Comparison of ENCODE assay signal across 19 cellular contexts in the genomic region with DNA sequence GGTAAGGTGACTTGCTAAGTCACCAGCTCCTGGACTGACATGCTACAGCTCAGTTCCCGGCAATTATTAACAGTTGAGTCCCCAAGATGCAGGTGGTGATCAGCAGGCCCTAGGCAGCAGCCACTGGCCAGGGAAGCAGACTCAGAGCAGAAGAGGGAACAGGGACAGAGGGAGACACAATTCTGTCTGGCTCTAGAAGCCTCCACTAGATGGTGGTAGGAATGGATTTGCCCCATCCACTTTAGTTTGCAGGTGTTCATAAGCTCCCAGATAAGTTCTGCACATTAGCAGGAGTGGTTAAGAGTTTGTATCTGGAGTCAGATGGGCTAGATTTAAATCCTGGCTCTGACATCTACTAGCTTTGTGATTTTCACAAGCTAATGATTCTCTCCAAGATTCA. TPM values are rescaled to one million over a fixed set of nuclear protein-coding genes. Genes with fewer than 3 reads are reported as not detected.
DNase-seq lines count a peak whose midpoint lies in the region; ATAC-seq and TF ChIP-seq lines count a peak whose summit lies in the region.
"Had no signal": no experiment of that assay in that cellular context is flagged by ENCODE, and none has a peak within 500 bp of the region (broad histone marks: within the 10 kb centered on the region; RNA-seq: fewer than 3 reads in every experiment).

No MANE protein-coding gene starts in this region.

- H3F3A ChIP-seq in neural progenitor cell (ENCODE audit: low read depth), result no peaks in the 10 kb centered on the region

- H3K9me3 ChIP-seq in OCI-LY7 (ENCODE audit: low read length) (no peaks in the 10 kb centered on the region), spleen (no peaks in the 10 kb centered on the region), neural progenitor cell (ENCODE audit: low read depth) (no peaks in the 10 kb centered on the region)
- H3K9me3 ChIP-seq: Caco-2, SK-N-SH had no signal

- no peaks in the 10 kb centered on the region for H3K9me3 Mint-ChIP-seq in activated T-cell treated with anti-CD3 and anti-CD28 coated beads, Interleukin-2, amount 50 U/mL, for 24 hours
- no peaks in the 10 kb centered on the region for H3K9me3 Mint-ChIP-seq in neural progenitor cell
- H3K9me3 Mint-ChIP-seq: H9 had no signal

- DNase-seq in OCI-LY7 (ENCODE audit: low spot score), result no peak
- DNase-seq in foreskin keratinocyte, result no peak
- no peak for DNase-seq in activated T-cell treated with anti-CD3 and anti-CD28 coated beads, Interleukin-2, amount 50 U/mL, for 24 hours
- no peak for DNase-seq in spleen
- DNase-seq in NCI-H526 (lab: John Stamatoyannopoulos, UW), result no peak
- no peak for DNase-seq in neural progenitor cell (ENCODE audit: low spot score)
- DNase-seq: Caco-2, DMS79 treated with DMSO at 0.1 percent for 48 hours, GF-D8, H9, IMR-90, NCI-H2107, NCI-H345, NCI-H69, Right ventricle myocardium superior, SK-N-SH had no signal

- no peaks in the 10 kb centered on the region for H3K4me1 Mint-ChIP-seq in activated T-cell treated with anti-CD3 and anti-CD28 coated beads, Interleukin-2, amount 50 U/mL, for 24 hours (ENCODE audit: low read depth)
- no peaks in the 10 kb centered on the region for H3K4me1 Mint-ChIP-seq in neural progenitor cell
- H3K4me1 Mint-ChIP-seq: H9 had no signal

- no peak overlapping the region for H3K27ac ChIP-seq in 22Rv1
- no peak overlapping the region for H3K27ac ChIP-seq in OCI-LY7 (ENCODE audit: low read depth, low read length, poor library complexity, severe bottlenecking)
- H3K27ac ChIP-seq in foreskin keratinocyte, result no peak overlapping the region
- H3K27ac ChIP-seq in spleen, result no peak overlapping the region
- H3K27ac ChIP-seq in neural progenitor cell, result no peak overlapping the region

- TF ChIP-seq CTCF in 22Rv1 (IDR thresholded peaks at IDR 0.05) (0 out of 2 replicates have a peak, but pooled peaks have one; percentile 5), GM12873 (IDR thresholded peaks at IDR 0.05; ENCODE audit: insufficient read depth, low read depth, low read length, missing control alignments) (peak; percentile 23), OCI-LY7 (conservative IDR thresholded peaks at IDR 0.05; ENCODE audit: low read length) (peak; percentile 27; the same call in 1 of the 2 replicates), foreskin keratinocyte (conservative IDR thresholded peaks at IDR 0.05) (peak; percentile 5), spleen (IDR thresholded peaks at IDR 0.05 in 8 of 11, conservative IDR thresholded peaks at IDR 0.05 in 3 of 11) (no peak), neural progenitor cell (IDR thresholded peaks at IDR 0.05) (no peak)

- H3K36me3 Mint-ChIP-seq in activated T-cell treated with anti-CD3 and anti-CD28 coated beads, Interleukin-2, amount 50 U/mL, for 24 hours (ENCODE audit: low read depth), result no peaks in the 10 kb centered on the region
- H3K36me3 Mint-ChIP-seq in neural progenitor cell, result no peaks in the 10 kb centered on the region
- H3K36me3 Mint-ChIP-seq: CD14-positive monocyte had no signal

- H3K36me3 ChIP-seq in OCI-LY7 (ENCODE audit: insufficient read depth, low read length), result no peaks in the 10 kb centered on the region
- no peaks in the 10 kb centered on the region for H3K36me3 ChIP-seq in spleen
- no peaks in the 10 kb centered on the region for H3K36me3 ChIP-seq in neural progenitor cell

- BruUV-seq in OCI-LY7 (replicated peaks; lab: Mats Ljungman, UMichigan), result no TSS peak

- intact Hi-C loops in OCI-LY7 (cut with micrococcal nuclease; ENCODE audit: unreplicated experiment) (no loop called here), spleen (cut with DNase I; ENCODE audit: low total_unique reads) (no loop called here)

- no peak for ATAC-seq in foreskin keratinocyte

- H3K4me3 ChIP-seq in OCI-LY7 (ENCODE audit: low read depth, low read length, poor library complexity, severe bottlenecking) (no peak overlapping the region), spleen (no peak overlapping the region), neural progenitor cell (no peak overlapping the region)

- WGBS in spleen, 5 donors, result 50 to 93% (median 83%) methylated on average over 1 of the region's 1 CpG; no CpG with 5 or more reads in 1 of the 5 donors

- no peaks in the 10 kb centered on the region for H4K20me1 ChIP-seq in OCI-LY7 (ENCODE audit: insufficient read depth, low read length)
- no peaks in the 10 kb centered on the region for H4K20me1 ChIP-seq in neural progenitor cell (ENCODE audit: low read depth)

- no peak overlapping the region for H3K9ac ChIP-seq in neural progenitor cell
- H3K9ac ChIP-seq: SK-N-SH had no signal

- H3K4me1 ChIP-seq in OCI-LY7 (ENCODE audit: insufficient read depth, low read length, poor library complexity, severe bottlenecking) (no peaks in the 10 kb centered on the region), foreskin keratinocyte (peaks cover 7% of the 10 kb centered on the region), spleen (no peaks in the 10 kb centered on the region), neural progenitor cell (no peaks in the 10 kb centered on the region)

- CTCF ChIA-PET in OCI-LY7 (lab: Charles Lee; ENCODE audit: unreplicated experiment), result no interaction called here

- no peak overlapping the region for H3K27ac Mint-ChIP-seq in activated T-cell treated with anti-CD3 and anti-CD28 coated beads, Interleukin-2, amount 50 U/mL, for 24 hours
- H3K27ac Mint-ChIP-seq in neural progenitor cell, result no peak overlapping the region
- H3K27ac Mint-ChIP-seq: CD14-positive monocyte, H9 had no signal

- no peaks in the 10 kb centered on the region for H3K27me3 Mint-ChIP-seq in activated T-cell treated with anti-CD3 and anti-CD28 coated beads, Interleukin-2, amount 50 U/mL, for 24 hours
- peaks cover 5% of the 10 kb centered on the region for H3K27me3 Mint-ChIP-seq in neural progenitor cell (ENCODE audit: insufficient read depth, low read depth)

- H3K9me2 ChIP-seq in OCI-LY7 (ENCODE audit: insufficient read depth, low read length), result no peaks in the 10 kb centered on the region
- H3K9me2 ChIP-seq: SK-N-SH had no signal

- TF ChIP-seq POLR2A in spleen (IDR thresholded peaks at IDR 0.05), result no peak

- H3K27me3 ChIP-seq in foreskin keratinocyte (peaks cover 4% of the 10 kb centered on the region), spleen (replicated peaks in 1 of 7) (no peaks in the 10 kb centered on the region), neural progenitor cell (no peaks in the 10 kb centered on the region)

- no peak overlapping the region for H3K4me3 Mint-ChIP-seq in activated T-cell treated with anti-CD3 and anti-CD28 coated beads, Interleukin-2, amount 50 U/mL, for 24 hours
- H3K4me3 Mint-ChIP-seq in neural progenitor cell, result no peak overlapping the region
- H3K4me3 Mint-ChIP-seq: CD14-positive monocyte, H9 had no signal

- no peaks in the 10 kb centered on the region for H3K79me2 ChIP-seq in OCI-LY7 (ENCODE audit: insufficient read depth, low read depth, low read length)
- H3K79me2 ChIP-seq in neural progenitor cell (ENCODE audit: low read depth), result no peaks in the 10 kb centered on the region

- POLR2A ChIA-PET in OCI-LY7 (lab: Charles Lee), result interaction anchor here (0.6 to 2.6 kb wide), 7 partner anchors 9 to 107 kb away, joined by 3 to 9 read pairs (median 3); no protein-coding TSS in a partner anchor

- H2AFZ ChIP-seq in OCI-LY7 (ENCODE audit: low read length), result no peak overlapping the region
- H2AFZ ChIP-seq in neural progenitor cell (replicated peaks), result no peak overlapping the region

- H3K4me2 ChIP-seq in OCI-LY7 (ENCODE audit: low read length), result no peak overlapping the region
- no peak overlapping the region for H3K4me2 ChIP-seq in neural progenitor cell
- H3K4me2 ChIP-seq: SK-N-SH had no signal

RNA-seq across cellular contexts. Expression of a gene that starts 25.5 kb away (rescaled TPM):
- total RNA-seq in OCI-LY7 (2014; rRNA removed; shearing (Covaris generic)), result 17.2 and 20.6 TPM in 2 replicates
- 27.7 and 31.1 TPM in 2 replicates for total RNA-seq in OCI-LY7 (2022)
- 1.0 and 20.2 TPM in 2 replicates for total RNA-seq in foreskin keratinocyte
- 0.52 and 12.3 TPM in 2 replicates for polyA plus RNA-seq in foreskin keratinocyte
- 10 to 100 TPM; 14.6 to 32.0 (median 19.4) TPM for total RNA-seq in spleen
- 1 to 10 TPM; 2.5 to 4.4 (median 4.3) TPM for polyA plus RNA-seq in spleen
- 1.3 and 1.8 TPM in 2 replicates for total RNA-seq in neural progenitor cell (ENCODE audit: low replicate concordance)

Comparison
In these comparisons a context has a peak if more than half of its experiments do, and no peak if none do; other contexts are left out.
1. CTCF ChIP-seq: peak in 22Rv1 (single experiment), GM12873 (single experiment), OCI-LY7 (single experiment) and foreskin keratinocyte (single experiment); none in spleen (0 of 11) and neural progenitor cell (single experiment).